In the genomic region with DNA sequence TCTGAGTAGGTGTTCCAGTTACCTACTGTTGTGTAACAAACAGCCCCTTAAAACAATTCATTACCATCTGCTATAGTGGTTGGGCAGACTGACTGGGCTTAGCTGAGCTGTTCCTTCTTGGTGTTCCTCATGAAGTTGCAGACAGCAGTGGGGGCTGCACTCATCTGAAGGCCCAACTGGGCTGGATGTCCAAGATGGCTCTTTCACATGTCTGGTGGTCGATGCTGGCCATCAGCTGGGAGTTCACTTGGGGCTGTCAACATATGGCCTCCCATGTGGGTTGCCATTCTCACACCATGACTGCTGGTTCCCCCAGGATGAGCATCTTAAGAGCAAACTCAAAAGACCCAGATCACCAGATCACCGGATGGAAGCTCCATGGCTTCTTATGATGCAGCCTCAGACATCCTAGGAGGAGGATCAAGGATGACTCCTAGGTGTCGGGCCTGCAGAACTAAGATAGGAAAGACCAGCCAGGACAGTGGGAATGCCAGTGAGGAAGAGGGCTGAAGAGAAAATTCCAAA, we compare ENCODE assay signal across 29 cellular contexts. TPM values are rescaled to one million over a fixed set of nuclear protein-coding genes. Genes with fewer than 3 reads are reported as not detected.
"Had no signal": no experiment of that assay in that cellular context is flagged by ENCODE, and none has a peak within 500 bp of the region (broad histone marks: within the 10 kb centered on the region; RNA-seq: fewer than 3 reads in every experiment).

No MANE protein-coding gene starts in this region.

- H3K4me3 Mint-ChIP-seq: endodermal cell; naive thymus-derived CD4-positive, alpha-beta T cell; nephron; neural progenitor cell; stimulated activated naive B cell treated with anti-CD40 and anti-IgM and Interleukin-4, amounts not matched to agents 10 μg/mL and 1 μg/mL and 100 μg/mL, for 72 hours; stimulated activated naive CD8-positive, alpha-beta T cell treated with anti-CD3 and anti-CD28 coated beads, Interleukin-15, Interleukin-2, amounts not matched to agents 100 ng/mL and 50 ng/mL, for 24 hours had no signal

- H3K4me1 ChIP-seq: foreskin keratinocyte, gastroesophageal sphincter, heart left ventricle, left lung, neural progenitor cell, right lobe of liver, tibial nerve, upper lobe of right lung, uterus had no signal

- H3K9me3 ChIP-seq: right lobe of liver had no signal

- DNase-seq: central memory CD4-positive, alpha-beta T cell; cortex of kidney; effector CD8-positive, alpha-beta T cell; foreskin keratinocyte; kidney; left lung; mesenchymal stem cell; midbrain; naive thymus-derived CD4-positive, alpha-beta T cell; ovary; retina; stimulated activated naive B cell treated with anti-CD40 and anti-IgM and Interleukin-4, amounts not matched to agents 10 μg/mL and 1 μg/mL and 100 μg/mL, for 72 hours; upper lobe of right lung; uterus had no signal

- H3K27ac Mint-ChIP-seq: endodermal cell; naive thymus-derived CD4-positive, alpha-beta T cell; nephron; neural progenitor cell; stimulated activated naive B cell treated with anti-CD40 and anti-IgM and Interleukin-4, amounts not matched to agents 10 μg/mL and 1 μg/mL and 100 μg/mL, for 72 hours; stimulated activated naive CD8-positive, alpha-beta T cell treated with anti-CD3 and anti-CD28 coated beads, Interleukin-15, Interleukin-2, amounts not matched to agents 100 ng/mL and 50 ng/mL, for 24 hours had no signal

- H3K4me3 ChIP-seq: dorsolateral prefrontal cortex, gastroesophageal sphincter, heart left ventricle, hepatocyte, left lung, neural progenitor cell, ovary, right lobe of liver, smooth muscle cell, thoracic aorta, tibial nerve, upper lobe of right lung, uterus had no signal

- ATAC-seq: esophagus mucosa; foreskin keratinocyte; gastroesophageal sphincter; heart left ventricle; left lung; naive thymus-derived CD4-positive, alpha-beta T cell; right lobe of liver; stimulated activated naive B cell treated with anti-CD40 and anti-IgM and Interleukin-4, amounts not matched to agents 10 μg/mL and 1 μg/mL and 100 μg/mL, for 72 hours; upper lobe of right lung had no signal

- H3K36me3 ChIP-seq: gastroesophageal sphincter, heart left ventricle, left lung, neural progenitor cell, ovary, right lobe of liver, thoracic aorta, tibial nerve, upper lobe of right lung, uterus had no signal

- H3K4me1 Mint-ChIP-seq: endodermal cell; nephron; stimulated activated naive B cell treated with anti-CD40 and anti-IgM and Interleukin-4, amounts not matched to agents 10 μg/mL and 1 μg/mL and 100 μg/mL, for 72 hours had no signal

- H3K9ac ChIP-seq: neural progenitor cell had no signal

- H3K27me3 ChIP-seq: dorsolateral prefrontal cortex, foreskin keratinocyte, gastroesophageal sphincter, hepatocyte, neural progenitor cell, ovary, right lobe of liver, tibial nerve, upper lobe of right lung, uterus had no signal

- H3K27ac ChIP-seq: dorsolateral prefrontal cortex, epithelial cell of prostate, foreskin keratinocyte, gastroesophageal sphincter, heart left ventricle, hepatocyte, left lung, neural progenitor cell, ovary, right lobe of liver, thoracic aorta, tibial nerve, upper lobe of right lung, uterus had no signal

RNA-seq across cellular contexts. Expression of gene PPP2R2C, which starts 34.3 kb away (rescaled TPM):
- total RNA-seq: naive thymus-derived CD4-positive, alpha-beta T cell; pulmonary artery endothelial cell had no signal
